In the genomic region with DNA sequence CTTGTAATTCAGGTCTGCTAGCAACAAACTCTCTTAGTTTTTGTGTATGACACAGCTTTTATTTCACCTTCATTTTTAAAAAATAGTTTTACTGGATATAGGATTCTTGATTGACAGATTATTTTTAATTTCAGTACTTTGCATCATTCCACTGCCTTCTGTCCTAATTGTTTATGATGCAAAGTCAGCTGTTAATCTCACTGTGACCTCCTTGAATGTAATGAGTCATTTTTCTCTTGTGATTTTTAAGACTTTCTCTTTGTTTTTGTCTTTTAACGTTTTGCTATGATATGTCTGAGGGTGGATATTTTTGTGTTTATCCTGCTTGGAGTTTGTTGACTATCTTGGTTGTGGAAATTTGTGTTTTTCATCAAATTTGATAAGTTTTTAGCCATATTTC, we compare ENCODE assay signal across 1 cellular context.
TF ChIP-seq lines count a peak whose summit lies in the region.

No MANE protein-coding gene starts in this region.

TF ChIP-seq in K562, 482 proteins besides CTCF, POLR2A, EP300 and RAD21 (continued from another document):
- TF ChIP-seq CREB5 (CRISPR knock-in tag; IDR thresholded peaks at IDR 0.05): no peak
- TF ChIP-seq, protein P1, sequence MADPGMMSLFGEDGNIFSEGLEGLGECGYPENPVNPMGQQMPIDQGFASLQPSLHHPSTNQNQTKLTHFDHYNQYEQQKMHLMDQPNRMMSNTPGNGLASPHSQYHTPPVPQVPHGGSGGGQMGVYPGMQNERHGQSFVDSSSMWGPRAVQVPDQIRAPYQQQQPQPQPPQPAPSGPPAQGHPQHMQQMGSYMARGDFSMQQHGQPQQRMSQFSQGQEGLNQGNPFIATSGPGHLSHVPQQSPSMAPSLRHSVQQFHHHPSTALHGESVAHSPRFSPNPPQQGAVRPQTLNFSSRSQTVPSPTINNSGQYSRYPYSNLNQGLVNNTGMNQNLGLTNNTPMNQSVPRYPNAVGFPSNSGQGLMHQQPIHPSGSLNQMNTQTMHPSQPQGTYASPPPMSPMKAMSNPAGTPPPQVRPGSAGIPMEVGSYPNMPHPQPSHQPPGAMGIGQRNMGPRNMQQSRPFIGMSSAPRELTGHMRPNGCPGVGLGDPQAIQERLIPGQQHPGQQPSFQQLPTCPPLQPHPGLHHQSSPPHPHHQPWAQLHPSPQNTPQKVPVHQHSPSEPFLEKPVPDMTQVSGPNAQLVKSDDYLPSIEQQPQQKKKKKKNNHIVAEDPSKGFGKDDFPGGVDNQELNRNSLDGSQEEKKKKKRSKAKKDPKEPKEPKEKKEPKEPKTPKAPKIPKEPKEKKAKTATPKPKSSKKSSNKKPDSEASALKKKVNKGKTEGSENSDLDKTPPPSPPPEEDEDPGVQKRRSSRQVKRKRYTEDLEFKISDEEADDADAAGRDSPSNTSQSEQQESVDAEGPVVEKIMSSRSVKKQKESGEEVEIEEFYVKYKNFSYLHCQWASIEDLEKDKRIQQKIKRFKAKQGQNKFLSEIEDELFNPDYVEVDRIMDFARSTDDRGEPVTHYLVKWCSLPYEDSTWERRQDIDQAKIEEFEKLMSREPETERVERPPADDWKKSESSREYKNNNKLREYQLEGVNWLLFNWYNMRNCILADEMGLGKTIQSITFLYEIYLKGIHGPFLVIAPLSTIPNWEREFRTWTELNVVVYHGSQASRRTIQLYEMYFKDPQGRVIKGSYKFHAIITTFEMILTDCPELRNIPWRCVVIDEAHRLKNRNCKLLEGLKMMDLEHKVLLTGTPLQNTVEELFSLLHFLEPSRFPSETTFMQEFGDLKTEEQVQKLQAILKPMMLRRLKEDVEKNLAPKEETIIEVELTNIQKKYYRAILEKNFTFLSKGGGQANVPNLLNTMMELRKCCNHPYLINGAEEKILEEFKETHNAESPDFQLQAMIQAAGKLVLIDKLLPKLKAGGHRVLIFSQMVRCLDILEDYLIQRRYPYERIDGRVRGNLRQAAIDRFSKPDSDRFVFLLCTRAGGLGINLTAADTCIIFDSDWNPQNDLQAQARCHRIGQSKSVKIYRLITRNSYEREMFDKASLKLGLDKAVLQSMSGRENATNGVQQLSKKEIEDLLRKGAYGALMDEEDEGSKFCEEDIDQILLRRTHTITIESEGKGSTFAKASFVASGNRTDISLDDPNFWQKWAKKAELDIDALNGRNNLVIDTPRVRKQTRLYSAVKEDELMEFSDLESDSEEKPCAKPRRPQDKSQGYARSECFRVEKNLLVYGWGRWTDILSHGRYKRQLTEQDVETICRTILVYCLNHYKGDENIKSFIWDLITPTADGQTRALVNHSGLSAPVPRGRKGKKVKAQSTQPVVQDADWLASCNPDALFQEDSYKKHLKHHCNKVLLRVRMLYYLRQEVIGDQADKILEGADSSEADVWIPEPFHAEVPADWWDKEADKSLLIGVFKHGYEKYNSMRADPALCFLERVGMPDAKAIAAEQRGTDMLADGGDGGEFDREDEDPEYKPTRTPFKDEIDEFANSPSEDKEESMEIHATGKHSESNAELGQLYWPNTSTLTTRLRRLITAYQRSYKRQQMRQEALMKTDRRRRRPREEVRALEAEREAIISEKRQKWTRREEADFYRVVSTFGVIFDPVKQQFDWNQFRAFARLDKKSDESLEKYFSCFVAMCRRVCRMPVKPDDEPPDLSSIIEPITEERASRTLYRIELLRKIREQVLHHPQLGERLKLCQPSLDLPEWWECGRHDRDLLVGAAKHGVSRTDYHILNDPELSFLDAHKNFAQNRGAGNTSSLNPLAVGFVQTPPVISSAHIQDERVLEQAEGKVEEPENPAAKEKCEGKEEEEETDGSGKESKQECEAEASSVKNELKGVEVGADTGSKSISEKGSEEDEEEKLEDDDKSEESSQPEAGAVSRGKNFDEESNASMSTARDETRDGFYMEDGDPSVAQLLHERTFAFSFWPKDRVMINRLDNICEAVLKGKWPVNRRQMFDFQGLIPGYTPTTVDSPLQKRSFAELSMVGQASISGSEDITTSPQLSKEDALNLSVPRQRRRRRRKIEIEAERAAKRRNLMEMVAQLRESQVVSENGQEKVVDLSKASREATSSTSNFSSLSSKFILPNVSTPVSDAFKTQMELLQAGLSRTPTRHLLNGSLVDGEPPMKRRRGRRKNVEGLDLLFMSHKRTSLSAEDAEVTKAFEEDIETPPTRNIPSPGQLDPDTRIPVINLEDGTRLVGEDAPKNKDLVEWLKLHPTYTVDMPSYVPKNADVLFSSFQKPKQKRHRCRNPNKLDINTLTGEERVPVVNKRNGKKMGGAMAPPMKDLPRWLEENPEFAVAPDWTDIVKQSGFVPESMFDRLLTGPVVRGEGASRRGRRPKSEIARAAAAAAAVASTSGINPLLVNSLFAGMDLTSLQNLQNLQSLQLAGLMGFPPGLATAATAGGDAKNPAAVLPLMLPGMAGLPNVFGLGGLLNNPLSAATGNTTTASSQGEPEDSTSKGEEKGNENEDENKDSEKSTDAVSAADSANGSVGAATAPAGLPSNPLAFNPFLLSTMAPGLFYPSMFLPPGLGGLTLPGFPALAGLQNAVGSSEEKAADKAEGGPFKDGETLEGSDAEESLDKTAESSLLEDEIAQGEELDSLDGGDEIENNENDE (IDR thresholded peaks at IDR 0.05; ENCODE audit: low read depth, low read length): no peak
- peak; percentile 25; the same call in 1 of the 2 replicates for TF ChIP-seq ZNF507 (tag; conservative IDR thresholded peaks at IDR 0.05)
- TF ChIP-seq ZNF146 (CRISPR knock-in tag; IDR thresholded peaks at IDR 0.05; ENCODE audit: unreplicated experiment): no peak
- TF ChIP-seq ZBTB1 (CRISPR knock-in tag; IDR thresholded peaks at IDR 0.05; ENCODE audit: borderline replicate concordance, low read depth): no peak
- TF ChIP-seq CBX5 (IDR thresholded peaks at IDR 0.05; ENCODE audit: borderline replicate concordance, low read depth): 0 out of 2 replicates have a peak, but pooled peaks have one; percentile 58
- TF ChIP-seq ZNF253 (CRISPR knock-in tag; conservative IDR thresholded peaks at IDR 0.05): no peak
- no peak for TF ChIP-seq ZBTB12 (CRISPR knock-in tag; IDR thresholded peaks at IDR 0.05)
- no peak for TF ChIP-seq FOSL1 (tag; conservative IDR thresholded peaks at IDR 0.05)
- no peak for TF ChIP-seq ZBTB33 (CRISPR knock-in tag; IDR thresholded peaks at IDR 0.05)
- TF ChIP-seq ELF1 (tag; IDR thresholded peaks at IDR 0.05): no peak
- no peak for TF ChIP-seq GTF3C2 (IDR thresholded peaks at IDR 0.05; ENCODE audit: borderline replicate concordance, extremely low read depth, insufficient read length)
- no peak for TF ChIP-seq MNT (conservative IDR thresholded peaks at IDR 0.05)
- no peak for TF ChIP-seq COPS2 (conservative IDR thresholded peaks at IDR 0.05)
- TF ChIP-seq ILF3 (IDR thresholded peaks at IDR 0.05; ENCODE audit: borderline replicate concordance): no peak
- no peak for TF ChIP-seq ERF (CRISPR knock-in tag; IDR thresholded peaks at IDR 0.05)
- no peak for TF ChIP-seq NFIC (IDR thresholded peaks at IDR 0.05)
- no peak for TF ChIP-seq THRAP3 (IDR thresholded peaks at IDR 0.05; ENCODE audit: borderline replicate concordance)
